Comparison of ENCODE assay signal across 1 cellular context in genomic region chr21:45332415-45332814, GRCh38.
TF ChIP-seq lines count a peak whose summit lies in the region.

No MANE protein-coding gene starts in this region.

TF ChIP-seq in H1, 55 proteins besides CTCF, POLR2A, EP300 and RAD21:
- no peak for TF ChIP-seq ZNF274 (IDR thresholded peaks at IDR 0.05; ENCODE audit: borderline replicate concordance, extremely low read depth, low read length)
